ENCODE assay signal across 1 cellular context in genomic region chr5:90595766-90596165, GRCh38. TPM values are rescaled to one million over a fixed set of nuclear protein-coding genes. Genes with fewer than 3 reads are reported as not detected.
"Had no signal": no experiment of that assay in that cellular context is flagged by ENCODE, and none has a peak within 500 bp of the region (broad histone marks: within the 10 kb centered on the region; RNA-seq: fewer than 3 reads in every experiment).

No MANE protein-coding gene starts in this region.

RNA-seq across cellular contexts. Expression of gene ADGRV1, which starts 37.2 kb away (rescaled TPM):
- total RNA-seq: subcutaneous adipose tissue had no signal
